In genomic region chr6:134956032-134956431, GRCh38 we compare ENCODE assay signal across 17 cellular contexts. TPM values are rescaled to one million over a fixed set of nuclear protein-coding genes. Genes with fewer than 3 reads are reported as not detected.
A peak's percentile ranks its signal among the peaks of the same experiment; 100 is the strongest.
DNase-seq lines count a peak whose midpoint lies in the region; ATAC-seq and TF ChIP-seq lines count a peak whose summit lies in the region.
"Had no signal": no experiment of that assay in that cellular context is flagged by ENCODE, and none has a peak within 500 bp of the region (broad histone marks: within the 10 kb centered on the region; RNA-seq: fewer than 3 reads in every experiment).

No MANE protein-coding gene starts in this region.

- H4K8ac ChIP-seq in IMR-90 (ENCODE audit: low read depth in 2 of 2, low read length in 2 of 2) = no peak overlapping the region

- no TSS peak for BruUV-seq in IMR-90 (replicated peaks; lab: Mats Ljungman, UMichigan)

- H3K4me3 ChIP-seq in IMR-90 (ENCODE audit: insufficient read depth, low read depth, low read length) = no peak overlapping the region

- WGBS in IMR-90 (ENCODE audit: extremely low coverage in 2 of 2, insufficient read length in 1 of 2), 2 experiments = no CpG with 5 or more reads among the region's 5 CpGs

- H3K79me1 ChIP-seq in IMR-90 (ENCODE audit: low read depth in 1 of 2, low read length in 2 of 2) = no peaks in the 10 kb centered on the region

- H3K18ac ChIP-seq in IMR-90 (ENCODE audit: low read depth, low read length) = no peak overlapping the region

- intact Hi-C loops in IMR-90 (cut with micrococcal nuclease) = no loop called here

- no peaks in the 10 kb centered on the region for H3K9me3 Mint-ChIP-seq in activated T-cell treated with anti-CD3 and anti-CD28 coated beads, Interleukin-2, amount 50 U/mL, for 72 hours
- H3K9me3 Mint-ChIP-seq in activated naive CD8-positive, alpha-beta T cell treated with anti-CD3 and anti-CD28 coated beads for 36 hours = peaks cover 8% of the 10 kb centered on the region
- no peaks in the 10 kb centered on the region for H3K9me3 Mint-ChIP-seq in effector memory CD8-positive, alpha-beta T cell

- no peak overlapping the region for H3K27ac ChIP-seq in IMR-90 (ENCODE audit: insufficient read depth, low read length)

- H3K4me2 ChIP-seq in IMR-90 (ENCODE audit: low read depth, low read length) = no peak overlapping the region

- H3K4ac ChIP-seq in IMR-90 (ENCODE audit: low read depth, low read length) = no peak overlapping the region

- H2BK120ac ChIP-seq in IMR-90 (ENCODE audit: low read depth, low read length) = no peak overlapping the region

- CTCF ChIA-PET in IMR-90 (lab: Yijun Ruan, JAX) = no interaction called here

- no peak overlapping the region for H3K56ac ChIP-seq in IMR-90 (ENCODE audit: extremely low read depth, insufficient read depth, low read length)

- no peak overlapping the region for H3K9ac ChIP-seq in IMR-90 (ENCODE audit: low read depth, low read length)

- no peaks in the 10 kb centered on the region for H4K20me1 ChIP-seq in IMR-90 (ENCODE audit: insufficient read depth, low read length)

- no peaks in the 10 kb centered on the region for H3K4me1 ChIP-seq in IMR-90 (ENCODE audit: control insufficient read depth, insufficient read depth, low read length)

- no peak for TF ChIP-seq RAD21 in IMR-90 (IDR thresholded peaks at IDR 0.05; ENCODE audit: low read length)

- no peak overlapping the region for H4K91ac ChIP-seq in IMR-90 (ENCODE audit: insufficient read depth, low read depth, low read length)

- H2AFZ ChIP-seq in IMR-90 (replicated peaks; ENCODE audit: low read length, poor library complexity) = no peak overlapping the region

- no peak overlapping the region for H2BK5ac ChIP-seq in IMR-90 (ENCODE audit: low read depth, low read length, poor library complexity, severe bottlenecking)

- H3K36me3 Mint-ChIP-seq in activated T-cell treated with anti-CD3 and anti-CD28 coated beads, Interleukin-2, amount 50 U/mL, for 72 hours (ENCODE audit: insufficient read depth in 2 of 2) = peaks cover 5 to 17% of the 10 kb centered on the region in 2 donors
- H3K36me3 Mint-ChIP-seq in activated naive CD8-positive, alpha-beta T cell treated with anti-CD3 and anti-CD28 coated beads for 36 hours = peaks cover 28% of the 10 kb centered on the region
- H3K36me3 Mint-ChIP-seq in effector memory CD8-positive, alpha-beta T cell (ENCODE audit: insufficient read depth) = peaks cover 5% of the 10 kb centered on the region

- H3K9me1 ChIP-seq in IMR-90 (ENCODE audit: insufficient read depth, low read length) = no peaks in the 10 kb centered on the region

- no peak overlapping the region for H2AK5ac ChIP-seq in IMR-90 (ENCODE audit: low read depth, low read length)

- no peak overlapping the region for H4K5ac ChIP-seq in IMR-90 (ENCODE audit: low read depth, low read length)

- no peak for DNase-seq in activated T-cell treated with anti-CD3 and anti-CD28 coated beads, Interleukin-2, amount 50 U/mL, for 72 hours
- DNase-seq in activated T-cell treated with anti-CD3 and anti-CD28 coated beads for 4 hours (no peak), IMR-90 (peak; percentile 19), NCI-H2029 (lab: John Stamatoyannopoulos, UW) (no peak)
- peak; percentile 15 for DNase-seq in activated naive CD8-positive, alpha-beta T cell treated with anti-CD3 and anti-CD28 coated beads for 36 hours
- DNase-seq in stimulated activated naive CD8-positive, alpha-beta T cell treated with anti-CD3 and anti-CD28 coated beads, Interleukin-15, Interleukin-2, amounts not matched to agents 100 U/mL and 50 U/mL, for 24 hours = peak; percentile 17
- no peak for DNase-seq in effector memory CD8-positive, alpha-beta T cell
- DNase-seq: ACHN; C1 segment of cervical spinal cord; CD8-positive, alpha-beta memory T cell; DMS53; NCI-H1105; NCI-H2081 treated with DMSO at 0.1 percent for 48 hours; NCI-H510A treated with DMSO at 0.1 percent for 48 hours; NCI-H774 had no signal

- no peaks in the 10 kb centered on the region for H3K27me3 Mint-ChIP-seq in activated T-cell treated with anti-CD3 and anti-CD28 coated beads, Interleukin-2, amount 50 U/mL, for 72 hours (ENCODE audit: low read depth)
- H3K27me3 Mint-ChIP-seq in activated naive CD8-positive, alpha-beta T cell treated with anti-CD3 and anti-CD28 coated beads for 36 hours = no peaks in the 10 kb centered on the region
- no peaks in the 10 kb centered on the region for H3K27me3 Mint-ChIP-seq in effector memory CD8-positive, alpha-beta T cell
- H3K27me3 Mint-ChIP-seq: CD8-positive, alpha-beta memory T cell had no signal

- TF ChIP-seq CTCF in IMR-90 (conservative IDR thresholded peaks at IDR 0.05; ENCODE audit: low read depth, low read length) = no peak

- H3K27me3 ChIP-seq in IMR-90 (ENCODE audit: control insufficient read depth, insufficient read depth, low read length) = no peaks in the 10 kb centered on the region

- peaks cover 1% of the 10 kb centered on the region; the same call in 1 of the 2 replicates for H3K36me3 ChIP-seq in IMR-90 (ENCODE audit: control insufficient read depth, insufficient read depth, low read length)

- in situ Hi-C loops in IMR-90 (cut with MboI; ENCODE audit: low sequenced_read_pairs) = no loop called here

- no peak overlapping the region for H3K14ac ChIP-seq in IMR-90 (replicated peaks; ENCODE audit: low read depth, low read length)

- no peak overlapping the region for H3K4me3 Mint-ChIP-seq in activated T-cell treated with anti-CD3 and anti-CD28 coated beads, Interleukin-2, amount 50 U/mL, for 72 hours
- H3K4me3 Mint-ChIP-seq in activated naive CD8-positive, alpha-beta T cell treated with anti-CD3 and anti-CD28 coated beads for 36 hours = no peak overlapping the region
- H3K4me3 Mint-ChIP-seq in effector memory CD8-positive, alpha-beta T cell = no peak overlapping the region
- H3K4me3 Mint-ChIP-seq: CD8-positive, alpha-beta memory T cell had no signal

- H2BK15ac ChIP-seq in IMR-90 (ENCODE audit: low read depth, low read length) = no peak overlapping the region

- no peak overlapping the region for H3K27ac Mint-ChIP-seq in activated T-cell treated with anti-CD3 and anti-CD28 coated beads, Interleukin-2, amount 50 U/mL, for 72 hours
- no peak overlapping the region for H3K27ac Mint-ChIP-seq in activated naive CD8-positive, alpha-beta T cell treated with anti-CD3 and anti-CD28 coated beads for 36 hours
- no peak overlapping the region for H3K27ac Mint-ChIP-seq in effector memory CD8-positive, alpha-beta T cell
- H3K27ac Mint-ChIP-seq: CD8-positive, alpha-beta memory T cell had no signal

- dilution Hi-C loops in IMR-90 (cut with HindIII; ENCODE audit: low sequenced_read_pairs, unreplicated experiment) = no loop called here

- H3K9me3 ChIP-seq in IMR-90 (ENCODE audit: control insufficient read depth, insufficient read depth, low read length) = peaks cover 4% of the 10 kb centered on the region

- H2BK20ac ChIP-seq in IMR-90 (ENCODE audit: low read depth, low read length) = no peak overlapping the region

- TF ChIP-seq POLR2A in IMR-90 (IDR thresholded peaks at IDR 0.05; ENCODE audit: low read depth, low read length) = no peak

- ATAC-seq in activated T-cell treated with anti-CD3 and anti-CD28 coated beads, Interleukin-2, amount 50 U/mL, for 72 hours (replicated peaks in 1 of 2) = peak; percentile 18 to 34
- no peak for ATAC-seq in IMR-90 (ENCODE audit: low read depth)
- peak; percentile 76 for ATAC-seq in stimulated activated naive CD8-positive, alpha-beta T cell treated with anti-CD3 and anti-CD28 coated beads, Interleukin-15, Interleukin-2, amounts not matched to agents 100 U/mL and 50 U/mL, for 24 hours
- ATAC-seq in effector memory CD8-positive, alpha-beta T cell (replicated peaks) = no peak
- ATAC-seq: Right ventricle myocardium inferior had no signal

- POLR2A ChIA-PET in IMR-90 (lab: Charles Lee; ENCODE audit: unreplicated experiment) = interaction anchor here (1.1 kb wide), 1 partner anchor 38 kb away, joined by 3 read pairs; no protein-coding TSS in a partner anchor

- H2AK9ac ChIP-seq in IMR-90 (replicated peaks; ENCODE audit: low read depth, low read length, poor library complexity) = no peak overlapping the region

- no peak overlapping the region for H3K23ac ChIP-seq in IMR-90 (ENCODE audit: low read depth, low read length)

- H3K4me1 Mint-ChIP-seq in activated T-cell treated with anti-CD3 and anti-CD28 coated beads, Interleukin-2, amount 50 U/mL, for 72 hours (ENCODE audit: low read depth) = peaks cover 16% of the 10 kb centered on the region
- peaks cover 20% of the 10 kb centered on the region for H3K4me1 Mint-ChIP-seq in activated naive CD8-positive, alpha-beta T cell treated with anti-CD3 and anti-CD28 coated beads for 36 hours
- H3K4me1 Mint-ChIP-seq in effector memory CD8-positive, alpha-beta T cell (ENCODE audit: low read depth in 2 of 2) = no peaks in the 10 kb centered on the region
- H3K4me1 Mint-ChIP-seq: CD8-positive, alpha-beta memory T cell had no signal

TF ChIP-seq in IMR-90, 13 proteins besides CTCF, POLR2A, EP300 and RAD21 (continues in another document):
- no peak for TF ChIP-seq RCOR1 (IDR thresholded peaks at IDR 0.05; ENCODE audit: insufficient replicate concordance, low read length)
- TF ChIP-seq FOS (IDR thresholded peaks at IDR 0.05; ENCODE audit: low read depth, low read length) = no peak
- no peak for TF ChIP-seq CEBPB (IDR thresholded peaks at IDR 0.05; ENCODE audit: low read depth, low read length)
- no peak for TF ChIP-seq BHLHE40 (IDR thresholded peaks at IDR 0.05; ENCODE audit: low read depth, low read length)
- TF ChIP-seq MXI1 (IDR thresholded peaks at IDR 0.05; ENCODE audit: borderline replicate concordance, low read depth, low read length) = no peak
- no peak for TF ChIP-seq MAFK (IDR thresholded peaks at IDR 0.05; ENCODE audit: low read depth, low read length)
- TF ChIP-seq, protein P1, sequence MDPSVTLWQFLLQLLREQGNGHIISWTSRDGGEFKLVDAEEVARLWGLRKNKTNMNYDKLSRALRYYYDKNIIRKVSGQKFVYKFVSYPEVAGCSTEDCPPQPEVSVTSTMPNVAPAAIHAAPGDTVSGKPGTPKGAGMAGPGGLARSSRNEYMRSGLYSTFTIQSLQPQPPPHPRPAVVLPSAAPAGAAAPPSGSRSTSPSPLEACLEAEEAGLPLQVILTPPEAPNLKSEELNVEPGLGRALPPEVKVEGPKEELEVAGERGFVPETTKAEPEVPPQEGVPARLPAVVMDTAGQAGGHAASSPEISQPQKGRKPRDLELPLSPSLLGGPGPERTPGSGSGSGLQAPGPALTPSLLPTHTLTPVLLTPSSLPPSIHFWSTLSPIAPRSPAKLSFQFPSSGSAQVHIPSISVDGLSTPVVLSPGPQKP (IDR thresholded peaks at IDR 0.05; ENCODE audit: borderline replicate concordance, low read depth, low read length) = no peak
- TF ChIP-seq RFX5 (IDR thresholded peaks at IDR 0.05; ENCODE audit: low read depth, low read length) = no peak
- no peak for TF ChIP-seq CHD1 (IDR thresholded peaks at IDR 0.05; ENCODE audit: low read depth, low read length)

RNA-seq across cellular contexts. Expression of gene ALDH8A1, which starts 6.1 kb away (rescaled TPM):
- total RNA-seq in activated T-cell treated with anti-CD3 and anti-CD28 coated beads, Interleukin-2, amount 50 U/mL, for 72 hours = 1 to 10 TPM; 1.8 to 5.6 TPM
- under 0.01 TPM in 2 replicates for total RNA-seq in IMR-90 (2012; rRNA removed)
- 0.15 and 0.19 TPM in 2 replicates for polyA plus RNA-seq in IMR-90 (2012; rRNA removed)
- 0.02 and 0.04 TPM in 2 replicates for polyA plus RNA-seq in IMR-90 (2012; cell fraction: cytosol; rRNA removed)
- 0.74 and 2.3 TPM in 2 replicates for polyA plus RNA-seq in IMR-90 (2012; cell fraction: nucleus; rRNA removed; ENCODE audit: low replicate concordance)
- 1 to 10 TPM in 1 of 2 experiments, under 1 TPM in 1; 0.46 to 1.8 TPM for total RNA-seq in activated naive CD8-positive, alpha-beta T cell treated with anti-CD3 and anti-CD28 coated beads for 36 hours
- total RNA-seq: OCI-LY7, Right ventricle myocardium inferior had no signal

Comparison
In these comparisons a context has a peak if more than half of its experiments do, and no peak if none do; other contexts are left out.
1. ATAC-seq: peak in activated T-cell treated with anti-CD3 and anti-CD28 coated beads, Interleukin-2, amount 50 U/mL, for 72 hours (2 of 2) and stimulated activated naive CD8-positive, alpha-beta T cell treated with anti-CD3 and anti-CD28 coated beads, Interleukin-15, Interleukin-2, amounts not matched to agents 100 U/mL and 50 U/mL, for 24 hours (single experiment); none in IMR-90 (single experiment) and effector memory CD8-positive, alpha-beta T cell (single experiment).
2. DNase-seq: peak in IMR-90 (single experiment), activated naive CD8-positive, alpha-beta T cell treated with anti-CD3 and anti-CD28 coated beads for 36 hours (single experiment) and stimulated activated naive CD8-positive, alpha-beta T cell treated with anti-CD3 and anti-CD28 coated beads, Interleukin-15, Interleukin-2, amounts not matched to agents 100 U/mL and 50 U/mL, for 24 hours (single experiment); none in activated T-cell treated with anti-CD3 and anti-CD28 coated beads, Interleukin-2, amount 50 U/mL, for 72 hours (0 of 2), activated T-cell treated with anti-CD3 and anti-CD28 coated beads for 4 hours (single experiment), NCI-H2029 (single experiment) and effector memory CD8-positive, alpha-beta T cell (0 of 3).